16 cellular contexts compared by ENCODE assay signal in genomic region chr2:217687771-217688170, GRCh38.
DNase-seq lines count a peak whose midpoint lies in the region; ATAC-seq and TF ChIP-seq lines count a peak whose summit lies in the region.
"Had no signal": no experiment of that assay in that cellular context is flagged by ENCODE, and none has a peak within 500 bp of the region (broad histone marks: within the 10 kb centered on the region; RNA-seq: fewer than 3 reads in every experiment).

No MANE protein-coding gene starts in this region.

- H3K4me3 ChIP-seq in endodermal cell (ENCODE audit: low read length) (no peak overlapping the region), hepatocyte (no peak overlapping the region), stomach (no peak overlapping the region), upper lobe of right lung (no peak overlapping the region)

- ATAC-seq in upper lobe of right lung (no peak), GM21717 (IDR thresholded peaks at IDR 0.05; ENCODE audit: unreplicated experiment) (no peak)
- ATAC-seq: PC-3 had no signal

- TF ChIP-seq POLR2A in stomach (IDR thresholded peaks at IDR 0.05) (no peak), erythroblast (IDR thresholded peaks at IDR 0.05; ENCODE audit: low read length) (no peak)

- CTCF ChIA-PET in activated CD4-positive, alpha-beta memory T cell treated with anti-CD3 and anti-CD28 coated beads for 36 hours (lab: Charles Lee) = no interaction called here

- peaks cover 98% of the 10 kb centered on the region for H3K27me3 Mint-ChIP-seq in endodermal cell (ENCODE audit: insufficient read depth)
- no peaks in the 10 kb centered on the region for H3K27me3 Mint-ChIP-seq in activated CD4-positive, alpha-beta memory T cell treated with anti-CD3 and anti-CD28 coated beads for 36 hours

- H3K27ac Mint-ChIP-seq in endodermal cell = no peak overlapping the region
- H3K27ac Mint-ChIP-seq in activated CD4-positive, alpha-beta memory T cell treated with anti-CD3 and anti-CD28 coated beads for 36 hours = no peak overlapping the region

- DNase-seq in endodermal cell = peak; percentile 15
- no peak for DNase-seq in hepatocyte (ENCODE audit: low spot score)
- DNase-seq in stomach = no peak
- DNase-seq in upper lobe of right lung = no peak
- no peak for DNase-seq in activated CD4-positive, alpha-beta memory T cell treated with anti-CD3 and anti-CD28 coated beads for 36 hours
- DNase-seq in erythroblast (lab: John Stamatoyannopoulos, UW) = no peak
- DNase-seq: GF-D8, NCI-H1092, NCI-H146, NCI-H2081 treated with DMSO at 0.1 percent for 48 hours, NCI-H510A treated with DMSO at 0.1 percent for 48 hours, NCI-H82, PC-3 had no signal

- no peaks in the 10 kb centered on the region for H3K36me3 Mint-ChIP-seq in endodermal cell (ENCODE audit: low read depth)
- no peaks in the 10 kb centered on the region for H3K36me3 Mint-ChIP-seq in activated CD4-positive, alpha-beta memory T cell treated with anti-CD3 and anti-CD28 coated beads for 36 hours

- no peaks in the 10 kb centered on the region for H4K20me1 ChIP-seq in hepatocyte (ENCODE audit: insufficient read depth, poor library complexity, severe bottlenecking)

- H3K79me2 ChIP-seq in hepatocyte = no peaks in the 10 kb centered on the region

- H3K36me3 ChIP-seq in endodermal cell (ENCODE audit: control insufficient read depth, insufficient read depth, low read length) (no peaks in the 10 kb centered on the region), hepatocyte (replicated peaks; ENCODE audit: insufficient read depth, low read depth) (no peaks in the 10 kb centered on the region), stomach (no peaks in the 10 kb centered on the region), upper lobe of right lung (no peaks in the 10 kb centered on the region)

- no peaks in the 10 kb centered on the region for H3K9me3 ChIP-seq in endodermal cell (ENCODE audit: control insufficient read depth, low read length)
- no peaks in the 10 kb centered on the region for H3K9me3 ChIP-seq in hepatocyte (ENCODE audit: low read depth)
- no peaks in the 10 kb centered on the region for H3K9me3 ChIP-seq in stomach
- H3K9me3 ChIP-seq in upper lobe of right lung = no peaks in the 10 kb centered on the region

- no peak overlapping the region for H2AFZ ChIP-seq in hepatocyte

- peaks cover 3% of the 10 kb centered on the region for H3K9me3 Mint-ChIP-seq in endodermal cell
- H3K9me3 Mint-ChIP-seq in activated CD4-positive, alpha-beta memory T cell treated with anti-CD3 and anti-CD28 coated beads for 36 hours = no peaks in the 10 kb centered on the region

- peaks cover 39% of the 10 kb centered on the region for H3K4me1 Mint-ChIP-seq in endodermal cell
- H3K4me1 Mint-ChIP-seq in activated CD4-positive, alpha-beta memory T cell treated with anti-CD3 and anti-CD28 coated beads for 36 hours (ENCODE audit: low read depth) = no peaks in the 10 kb centered on the region

- H3K4me3 Mint-ChIP-seq in endodermal cell = no peak overlapping the region
- H3K4me3 Mint-ChIP-seq in activated CD4-positive, alpha-beta memory T cell treated with anti-CD3 and anti-CD28 coated beads for 36 hours = no peak overlapping the region

- intact Hi-C loops in stomach (cut with DNase I; ENCODE audit: low total_unique reads) (no loop called here), upper lobe of right lung (cut with DNase I) (no loop called here)
- intact Hi-C loops in activated CD4-positive, alpha-beta memory T cell treated with anti-CD3 and anti-CD28 coated beads for 36 hours (cut with micrococcal nuclease) = no loop called here

- H3K27me3 ChIP-seq in endodermal cell (ENCODE audit: control insufficient read depth, insufficient read depth, low read length, poor library complexity, severe bottlenecking) (peaks cover 27% of the 10 kb centered on the region), hepatocyte (no peaks in the 10 kb centered on the region), stomach (no peaks in the 10 kb centered on the region), upper lobe of right lung (no peaks in the 10 kb centered on the region)

- H3K4me2 ChIP-seq in hepatocyte = no peak overlapping the region
- H3K4me2 ChIP-seq: KMS-11 had no signal

- POLR2A ChIA-PET in activated CD4-positive, alpha-beta memory T cell treated with anti-CD3 and anti-CD28 coated beads for 36 hours (lab: Charles Lee) = no interaction called here

- no peak overlapping the region for H3K27ac ChIP-seq in endodermal cell (ENCODE audit: low read depth, low read length)
- H3K27ac ChIP-seq in hepatocyte = peak overlapping the region; percentile 16
- H3K27ac ChIP-seq in stomach = peak overlapping the region; percentile 30 to 81 (median 71)
- peak overlapping the region; percentile 34 for H3K27ac ChIP-seq in upper lobe of right lung
- H3K27ac ChIP-seq: C4-2B, KMS-11 had no signal

- H3K4me1 ChIP-seq in endodermal cell (ENCODE audit: control insufficient read depth, insufficient read depth, low read length) (peaks cover 31% of the 10 kb centered on the region), hepatocyte (ENCODE audit: insufficient read depth) (peaks cover 22% of the 10 kb centered on the region), stomach (peaks cover 0 to 46% (median 14%) of the 10 kb centered on the region in 4 donors), upper lobe of right lung (peaks cover 14% of the 10 kb centered on the region)

- no peak for TF ChIP-seq CTCF in endodermal cell (conservative IDR thresholded peaks at IDR 0.05)
- TF ChIP-seq CTCF in hepatocyte (IDR thresholded peaks at IDR 0.05; ENCODE audit: poor library complexity) = no peak
- no peak for TF ChIP-seq CTCF in stomach (IDR thresholded peaks at IDR 0.05)
- TF ChIP-seq CTCF in upper lobe of right lung (IDR thresholded peaks at IDR 0.05) = no peak

- WGBS in endodermal cell (ENCODE audit: insufficient coverage in 1 of 2, insufficient read length in 1 of 2), 2 experiments = 94 to 98% methylated on average over 6 of the region's 6 CpGs
- WGBS in hepatocyte (ENCODE audit: low lambda C conversion rate, missing lambda C conversion rate) = 86% methylated on average over 6 of the region's 6 CpGs
- WGBS in stomach, 5 donors = 72 to 86% (median 81%) methylated on average over 6 of the region's 6 CpGs

- H3K9ac ChIP-seq in endodermal cell (ENCODE audit: extremely low read depth, low read length, poor library complexity, severe bottlenecking) = no peak overlapping the region
- H3K9ac ChIP-seq: KMS-11 had no signal

- no peaks in the 10 kb centered on the region for H3K9me2 ChIP-seq in hepatocyte (replicated peaks; ENCODE audit: insufficient read depth)

- TF ChIP-seq EP300 in stomach (IDR thresholded peaks at IDR 0.05) = peak; percentile 93
